Comparison of ENCODE assay signal across 9 cellular contexts in the genomic region with DNA sequence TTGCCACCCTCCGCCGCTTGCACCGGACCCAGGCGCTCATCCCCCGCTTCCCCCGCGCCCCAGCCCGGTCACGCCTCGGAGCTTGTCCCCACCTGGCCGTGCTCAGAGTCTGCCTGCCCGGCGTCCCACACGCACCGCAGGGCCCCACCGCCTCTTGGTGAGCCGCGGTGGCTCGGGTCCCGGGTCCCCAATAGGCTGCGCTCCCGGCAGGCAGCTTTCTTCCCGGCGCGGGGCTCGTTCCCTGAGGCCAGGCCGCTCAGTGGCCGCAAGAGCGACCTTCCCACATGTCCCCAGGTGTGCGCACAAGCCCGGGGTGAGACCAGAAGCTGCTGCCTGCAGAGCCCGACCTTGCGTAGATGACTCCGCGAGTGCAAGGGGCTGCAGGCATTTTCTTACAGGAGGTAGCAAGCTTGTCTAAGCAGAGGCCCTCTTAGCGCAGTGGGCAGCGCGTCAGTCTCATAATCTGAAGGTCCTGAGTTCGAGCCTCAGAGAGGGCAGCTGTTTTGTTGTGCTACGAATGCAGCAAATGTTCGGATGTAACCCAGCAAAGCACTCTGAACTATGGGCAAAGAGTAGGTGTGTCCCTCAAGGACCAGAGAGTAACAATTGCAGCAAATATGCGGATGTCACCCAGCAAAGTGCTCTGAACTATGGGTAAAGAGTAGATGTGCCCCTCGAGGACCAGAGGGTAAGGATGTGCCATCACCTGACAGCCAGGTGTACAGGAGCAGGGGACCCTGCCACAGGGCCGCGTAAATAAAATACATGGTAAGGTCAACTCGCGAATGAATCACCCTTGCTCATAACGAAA. TPM values are rescaled to one million over a fixed set of nuclear protein-coding genes. Genes with fewer than 3 reads are reported as not detected.
DNase-seq lines count a peak whose midpoint lies in the region; ATAC-seq and TF ChIP-seq lines count a peak whose summit lies in the region.
"Had no signal": no experiment of that assay in that cellular context is flagged by ENCODE, and none has a peak within 500 bp of the region (broad histone marks: within the 10 kb centered on the region; RNA-seq: fewer than 3 reads in every experiment).

No MANE protein-coding gene starts in this region.

- CTCF ChIA-PET in Panc1 (lab: Charles Lee), result no interaction called here

- H3K79me2 ChIP-seq in neural cell (replicated peaks; ENCODE audit: insufficient read depth, low read length), result no peaks in the 10 kb centered on the region

- no TSS peak for BruUV-seq in Panc1 (replicated peaks; lab: Mats Ljungman, UMichigan)

- 1% methylated on average over 17 to 48 of the region's 48 CpGs for WGBS in endodermal cell (ENCODE audit: insufficient coverage in 1 of 2, insufficient read length in 1 of 2), 2 experiments

- H3K9me2 ChIP-seq in neural cell (ENCODE audit: insufficient read depth, low read length), result no peaks in the 10 kb centered on the region

- no peak for TF ChIP-seq EP300 in neural cell (conservative IDR thresholded peaks at IDR 0.05; ENCODE audit: poor library complexity, severe bottlenecking)

- peak overlapping the region; percentile 76 for H3K4me3 Mint-ChIP-seq in endodermal cell

- H3K36me3 Mint-ChIP-seq in endodermal cell (ENCODE audit: low read depth), result no peaks in the 10 kb centered on the region

- H3K27ac ChIP-seq in Panc1 (ENCODE audit: low read length), result no peak overlapping the region
- H3K27ac ChIP-seq in endodermal cell (ENCODE audit: low read depth, low read length), result no peak overlapping the region
- H3K27ac ChIP-seq in neural cell (ENCODE audit: low read length), result peak overlapping the region; percentile 30
- H3K27ac ChIP-seq in left ventricle myocardium inferior (replicated peaks), result no peak overlapping the region
- H3K27ac ChIP-seq: upper lobe of left lung had no signal

- H3K9me3 ChIP-seq in Panc1 (ENCODE audit: control insufficient read depth, insufficient read depth, low read depth, low read length) (no peaks in the 10 kb centered on the region), endodermal cell (ENCODE audit: control insufficient read depth, low read length) (no peaks in the 10 kb centered on the region), neural cell (ENCODE audit: low read length) (no peaks in the 10 kb centered on the region), left ventricle myocardium inferior (replicated peaks) (peaks cover 18% of the 10 kb centered on the region)
- H3K9me3 ChIP-seq: upper lobe of left lung had no signal

- POLR2A ChIA-PET in Panc1 (lab: Charles Lee), result no interaction called here

- no peak for TF ChIP-seq RAD21 in neural cell (conservative IDR thresholded peaks at IDR 0.05)

- H3K4me2 ChIP-seq in neural cell (ENCODE audit: low read length), result no peak overlapping the region

- in situ Hi-C loops in Panc1 (cut with HindIII; ENCODE audit: low pct_unique_long_range_greater_than_20kb, low sequenced_read_pairs), result no loop called here

- H3K27ac Mint-ChIP-seq in endodermal cell, result peak overlapping the region; percentile 80

- H3K9me3 Mint-ChIP-seq in endodermal cell, result no peaks in the 10 kb centered on the region

- peaks cover 53% of the 10 kb centered on the region for H3K27me3 Mint-ChIP-seq in endodermal cell (ENCODE audit: insufficient read depth)

- ATAC-seq in activated CD4-positive, CD25-positive, alpha-beta regulatory T cell treated with anti-CD3 and anti-CD28 coated beads, Interleukin-2, amount 50 U/mL, for 24 hours, result peak; percentile 55 to 72
- ATAC-seq in HG02885 (IDR thresholded peaks at IDR 0.05; ENCODE audit: poor library complexity, unreplicated experiment) (peak; percentile 76), Panc1 (peak; percentile 94), HG03439 (IDR thresholded peaks at IDR 0.05; ENCODE audit: unreplicated experiment) (no peak)

- H3K4me1 ChIP-seq in Panc1 (ENCODE audit: control insufficient read depth, insufficient read depth, low read length), result peaks cover 4% of the 10 kb centered on the region; the same call in 1 of the 2 replicates
- H3K4me1 ChIP-seq in endodermal cell (ENCODE audit: control insufficient read depth, insufficient read depth, low read length), result peaks cover 12% of the 10 kb centered on the region
- H3K4me1 ChIP-seq in left ventricle myocardium inferior, result no peaks in the 10 kb centered on the region

- TF ChIP-seq CTCF in Panc1 (IDR thresholded peaks at IDR 0.05) (no peak), endodermal cell (conservative IDR thresholded peaks at IDR 0.05) (no peak), neural cell (IDR thresholded peaks at IDR 0.05; ENCODE audit: poor library complexity, severe bottlenecking) (peak; percentile 23), left ventricle myocardium inferior (IDR thresholded peaks at IDR 0.05; ENCODE audit: borderline replicate concordance) (no peak)

- H3K36me3 ChIP-seq in Panc1 (ENCODE audit: control insufficient read depth, insufficient read depth, low read length), result no peaks in the 10 kb centered on the region
- H3K36me3 ChIP-seq in endodermal cell (ENCODE audit: control insufficient read depth, insufficient read depth, low read length), result no peaks in the 10 kb centered on the region
- H3K36me3 ChIP-seq in neural cell (ENCODE audit: insufficient read depth, low read length), result no peaks in the 10 kb centered on the region
- no peaks in the 10 kb centered on the region for H3K36me3 ChIP-seq in left ventricle myocardium inferior
- H3K36me3 ChIP-seq: upper lobe of left lung had no signal

- H3K27me3 ChIP-seq in Panc1 (ENCODE audit: control insufficient read depth, insufficient read depth, low read length) (no peaks in the 10 kb centered on the region), endodermal cell (ENCODE audit: control insufficient read depth, insufficient read depth, low read length, poor library complexity, severe bottlenecking) (peaks cover 28% of the 10 kb centered on the region), neural cell (ENCODE audit: insufficient read depth, low read depth, low read length) (peaks cover 25% of the 10 kb centered on the region), left ventricle myocardium inferior (ENCODE audit: low read depth) (peaks cover 100% of the 10 kb centered on the region)

- no peak for DNase-seq in activated CD4-positive, CD25-positive, alpha-beta regulatory T cell (lab: John Stamatoyannopoulos, UW)
- DNase-seq in Panc1 (ENCODE audit: low read depth, low spot score) (peak; percentile 79), endodermal cell (peak; percentile 98), left ventricle myocardium inferior (no peak)

- no peaks in the 10 kb centered on the region for H4K20me1 ChIP-seq in neural cell (ENCODE audit: insufficient read depth)

- peak overlapping the region; percentile 36 to 42 for H3K4me3 ChIP-seq in Panc1 (ENCODE audit: low read depth in 2 of 2, low read length in 2 of 2)
- H3K4me3 ChIP-seq in endodermal cell (ENCODE audit: low read length), result peak overlapping the region; percentile 76
- H3K4me3 ChIP-seq in neural cell (ENCODE audit: low read length), result peak overlapping the region; percentile 69
- H3K4me3 ChIP-seq in left ventricle myocardium inferior, result no peak overlapping the region

- H2AFZ ChIP-seq in neural cell (ENCODE audit: low read depth, low read length), result peak overlapping the region; percentile 25

- H3K4me1 Mint-ChIP-seq in endodermal cell, result peaks cover 10% of the 10 kb centered on the region

- H3K9ac ChIP-seq in endodermal cell (ENCODE audit: extremely low read depth, low read length, poor library complexity, severe bottlenecking) (no peak overlapping the region), neural cell (ENCODE audit: low read length) (peak overlapping the region; percentile 61)

- intact Hi-C loops in Panc1 (cut with micrococcal nuclease; ENCODE audit: unreplicated experiment), result no loop called here
- intact Hi-C loops in left ventricle myocardium inferior (cut with micrococcal nuclease), result no loop called here

- H3F3A ChIP-seq in neural cell (ENCODE audit: insufficient read depth, low read length, poor library complexity, severe bottlenecking), result no peaks in the 10 kb centered on the region

TF ChIP-seq in neural cell, 6 proteins besides CTCF, POLR2A, EP300 and RAD21:
- TF ChIP-seq, protein P1, sequence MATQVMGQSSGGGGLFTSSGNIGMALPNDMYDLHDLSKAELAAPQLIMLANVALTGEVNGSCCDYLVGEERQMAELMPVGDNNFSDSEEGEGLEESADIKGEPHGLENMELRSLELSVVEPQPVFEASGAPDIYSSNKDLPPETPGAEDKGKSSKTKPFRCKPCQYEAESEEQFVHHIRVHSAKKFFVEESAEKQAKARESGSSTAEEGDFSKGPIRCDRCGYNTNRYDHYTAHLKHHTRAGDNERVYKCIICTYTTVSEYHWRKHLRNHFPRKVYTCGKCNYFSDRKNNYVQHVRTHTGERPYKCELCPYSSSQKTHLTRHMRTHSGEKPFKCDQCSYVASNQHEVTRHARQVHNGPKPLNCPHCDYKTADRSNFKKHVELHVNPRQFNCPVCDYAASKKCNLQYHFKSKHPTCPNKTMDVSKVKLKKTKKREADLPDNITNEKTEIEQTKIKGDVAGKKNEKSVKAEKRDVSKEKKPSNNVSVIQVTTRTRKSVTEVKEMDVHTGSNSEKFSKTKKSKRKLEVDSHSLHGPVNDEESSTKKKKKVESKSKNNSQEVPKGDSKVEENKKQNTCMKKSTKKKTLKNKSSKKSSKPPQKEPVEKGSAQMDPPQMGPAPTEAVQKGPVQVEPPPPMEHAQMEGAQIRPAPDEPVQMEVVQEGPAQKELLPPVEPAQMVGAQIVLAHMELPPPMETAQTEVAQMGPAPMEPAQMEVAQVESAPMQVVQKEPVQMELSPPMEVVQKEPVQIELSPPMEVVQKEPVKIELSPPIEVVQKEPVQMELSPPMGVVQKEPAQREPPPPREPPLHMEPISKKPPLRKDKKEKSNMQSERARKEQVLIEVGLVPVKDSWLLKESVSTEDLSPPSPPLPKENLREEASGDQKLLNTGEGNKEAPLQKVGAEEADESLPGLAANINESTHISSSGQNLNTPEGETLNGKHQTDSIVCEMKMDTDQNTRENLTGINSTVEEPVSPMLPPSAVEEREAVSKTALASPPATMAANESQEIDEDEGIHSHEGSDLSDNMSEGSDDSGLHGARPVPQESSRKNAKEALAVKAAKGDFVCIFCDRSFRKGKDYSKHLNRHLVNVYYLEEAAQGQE (IDR thresholded peaks at IDR 0.05; ENCODE audit: borderline replicate concordance), result peak; percentile 13
- no peak for TF ChIP-seq TAF1 (IDR thresholded peaks at IDR 0.05; ENCODE audit: low read depth)
- peak; percentile 59 for TF ChIP-seq MXI1 (conservative IDR thresholded peaks at IDR 0.05; ENCODE audit: poor library complexity, severe bottlenecking)

RNA-seq across cellular contexts. Expression of gene TLE7, which starts 15.6 kb away (rescaled TPM):
- total RNA-seq in Panc1 (2021; ENCODE audit: unreplicated experiment) (not detected), endodermal cell (under 1 TPM; 0.22 to 0.24 TPM), left ventricle myocardium inferior (not detected)
- not detected for polyA plus RNA-seq in Panc1 (2012; ENCODE audit: insufficient read length)
- polyA plus RNA-seq in endodermal cell (2013, experiment 1 of 2), result not detected
- not detected for polyA plus RNA-seq in endodermal cell (2013, experiment 2 of 2)
- polyA plus RNA-seq in neural cell, result not detected in 2 replicates
- polyA minus RNA-seq in neural cell, result not detected in 2 replicates
- total RNA-seq: upper lobe of left lung had no signal

RNA-seq across cellular contexts. Expression of gene ZNF23, which starts 35.8 kb away (rescaled TPM):
- 5.2 TPM for total RNA-seq in Panc1 (2021; ENCODE audit: unreplicated experiment)
- polyA plus RNA-seq in Panc1 (2012; ENCODE audit: insufficient read length), result 4.9 TPM
- total RNA-seq in endodermal cell, result 10 to 100 TPM in 1 of 2 donors, 1 to 10 TPM in 1; 9.4 to 13.6 TPM
- 11.8 TPM for polyA plus RNA-seq in endodermal cell (2013, experiment 1 of 2)
- polyA plus RNA-seq in endodermal cell (2013, experiment 2 of 2), result 10.8 TPM
- 35.9 and 40.4 TPM in 2 replicates for polyA plus RNA-seq in neural cell
- 30.9 and 32.4 TPM in 2 replicates for polyA minus RNA-seq in neural cell
- total RNA-seq in left ventricle myocardium inferior, result 5.2 TPM

Comparison
In these comparisons a context has a peak if more than half of its experiments do, and no peak if none do; other contexts are left out.
1. DNase-seq: peak in Panc1 (single experiment) and endodermal cell (single experiment); none in activated CD4-positive, CD25-positive, alpha-beta regulatory T cell (0 of 4) and left ventricle myocardium inferior (single experiment).